Comparison of ENCODE assay signal across 1 cellular context in the genomic region with DNA sequence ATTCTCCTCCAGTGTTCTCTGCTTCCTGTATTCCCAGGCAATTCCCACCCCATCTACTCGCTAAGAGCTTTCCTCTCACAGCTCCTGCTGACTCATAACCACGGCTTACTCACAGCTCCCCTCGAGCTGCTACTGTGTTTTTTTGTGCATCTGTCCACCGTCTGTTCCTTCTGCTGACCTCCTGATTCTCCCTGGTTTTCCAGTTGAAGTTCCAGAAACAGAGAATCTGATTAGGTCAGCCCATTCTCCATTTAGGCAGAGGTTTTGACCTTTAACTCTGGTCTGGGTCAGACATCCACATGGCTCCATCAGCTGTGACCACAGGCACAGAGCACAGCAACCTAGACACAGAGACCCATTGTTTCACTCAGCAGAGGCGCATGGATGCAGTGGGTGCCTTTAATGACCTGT.
A peak's percentile ranks its signal among the peaks of the same experiment; 100 is the strongest.
TF ChIP-seq lines count a peak whose summit lies in the region.

No MANE protein-coding gene starts in this region.

TF ChIP-seq in SK-N-SH, 30 proteins besides CTCF, POLR2A, EP300 and RAD21 (continued from another document):
- TF ChIP-seq FOXM1 (IDR thresholded peaks at IDR 0.05; ENCODE audit: low read depth) (no peak), FOSL2 (IDR thresholded peaks at IDR 0.05; ENCODE audit: borderline replicate concordance, low read depth) (peak; percentile 93), TEAD4 (IDR thresholded peaks at IDR 0.05; ENCODE audit: borderline replicate concordance, insufficient read depth) (no peak), JUND (IDR thresholded peaks at IDR 0.05) (peak; percentile 84), SMC3 (IDR thresholded peaks at IDR 0.05; ENCODE audit: low read depth, low read length) (no peak), GATA2 (CRISPR knock-in tag; IDR thresholded peaks at IDR 0.05) (no peak), NFIC (IDR thresholded peaks at IDR 0.05; ENCODE audit: borderline replicate concordance) (no peak; the same call in 1 of the 2 replicates), TCF12 (IDR thresholded peaks at IDR 0.05) (peak; percentile 95), RXRA (IDR thresholded peaks at IDR 0.05; ENCODE audit: borderline replicate concordance, low read depth) (no peak), FOXJ3 (CRISPR knock-in tag; IDR thresholded peaks at IDR 0.05) (no peak), MXI1 (IDR thresholded peaks at IDR 0.05; ENCODE audit: low read depth, low read length) (no peak), NRF1 (IDR thresholded peaks at IDR 0.05; ENCODE audit: low read depth, low read length) (no peak)
- TF ChIP-seq, protein P1, sequence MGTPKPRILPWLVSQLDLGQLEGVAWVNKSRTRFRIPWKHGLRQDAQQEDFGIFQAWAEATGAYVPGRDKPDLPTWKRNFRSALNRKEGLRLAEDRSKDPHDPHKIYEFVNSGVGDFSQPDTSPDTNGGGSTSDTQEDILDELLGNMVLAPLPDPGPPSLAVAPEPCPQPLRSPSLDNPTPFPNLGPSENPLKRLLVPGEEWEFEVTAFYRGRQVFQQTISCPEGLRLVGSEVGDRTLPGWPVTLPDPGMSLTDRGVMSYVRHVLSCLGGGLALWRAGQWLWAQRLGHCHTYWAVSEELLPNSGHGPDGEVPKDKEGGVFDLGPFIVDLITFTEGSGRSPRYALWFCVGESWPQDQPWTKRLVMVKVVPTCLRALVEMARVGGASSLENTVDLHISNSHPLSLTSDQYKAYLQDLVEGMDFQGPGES (IDR thresholded peaks at IDR 0.05; ENCODE audit: low read depth, low read length): no peak
- TF ChIP-seq, protein P2, sequence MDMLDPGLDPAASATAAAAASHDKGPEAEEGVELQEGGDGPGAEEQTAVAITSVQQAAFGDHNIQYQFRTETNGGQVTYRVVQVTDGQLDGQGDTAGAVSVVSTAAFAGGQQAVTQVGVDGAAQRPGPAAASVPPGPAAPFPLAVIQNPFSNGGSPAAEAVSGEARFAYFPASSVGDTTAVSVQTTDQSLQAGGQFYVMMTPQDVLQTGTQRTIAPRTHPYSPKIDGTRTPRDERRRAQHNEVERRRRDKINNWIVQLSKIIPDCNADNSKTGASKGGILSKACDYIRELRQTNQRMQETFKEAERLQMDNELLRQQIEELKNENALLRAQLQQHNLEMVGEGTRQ (IDR thresholded peaks at IDR 0.05; ENCODE audit: borderline replicate concordance, low read depth, low read length): no peak
- TF ChIP-seq, protein P3, sequence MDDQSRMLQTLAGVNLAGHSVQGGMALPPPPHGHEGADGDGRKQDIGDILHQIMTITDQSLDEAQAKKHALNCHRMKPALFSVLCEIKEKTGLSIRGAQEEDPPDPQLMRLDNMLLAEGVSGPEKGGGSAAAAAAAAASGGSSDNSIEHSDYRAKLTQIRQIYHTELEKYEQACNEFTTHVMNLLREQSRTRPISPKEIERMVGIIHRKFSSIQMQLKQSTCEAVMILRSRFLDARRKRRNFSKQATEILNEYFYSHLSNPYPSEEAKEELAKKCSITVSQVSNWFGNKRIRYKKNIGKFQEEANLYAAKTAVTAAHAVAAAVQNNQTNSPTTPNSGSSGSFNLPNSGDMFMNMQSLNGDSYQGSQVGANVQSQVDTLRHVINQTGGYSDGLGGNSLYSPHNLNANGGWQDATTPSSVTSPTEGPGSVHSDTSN (IDR thresholded peaks at IDR 0.05): 0 out of 2 replicates have a peak, but pooled peaks have one; percentile 21
TF ChIP-seq in SK-N-SH: peak in this region for 8.
